In genomic region chrX:49726966-49727365, GRCh38 we compare ENCODE assay signal across 8 cellular contexts. TPM values are rescaled to one million over a fixed set of nuclear protein-coding genes. Genes with fewer than 3 reads are reported as not detected.
"Had no signal": no experiment of that assay in that cellular context is flagged by ENCODE, and none has a peak within 500 bp of the region (broad histone marks: within the 10 kb centered on the region; RNA-seq: fewer than 3 reads in every experiment).

No MANE protein-coding gene starts in this region.

- H3K9me3 Mint-ChIP-seq: HFFc6 had no signal

- H3K9me3 ChIP-seq: HAP-1 had no signal

- ATAC-seq: HCT116, HepG2 had no signal

- H3K4me3 Mint-ChIP-seq: HFFc6, IgD-negative memory B cell had no signal

- H3K4me3 ChIP-seq: GM23248, HAP-1 had no signal

- H3K27ac Mint-ChIP-seq: HFFc6, IgD-negative memory B cell had no signal

- H3K36me3 ChIP-seq: HAP-1 had no signal

- H3K9ac ChIP-seq: GM23248 had no signal

- H3K4me1 ChIP-seq: HAP-1 had no signal

- H3K27ac ChIP-seq: GM23248, HL-60 had no signal

- H3K36me3 Mint-ChIP-seq: IgD-negative memory B cell had no signal

- DNase-seq: GM23248, HFFc6 had no signal

- H2AFZ ChIP-seq: GM23248 had no signal

- H3K4me1 Mint-ChIP-seq: IgD-negative memory B cell had no signal

RNA-seq across cellular contexts. Expression of gene PAGE1, which starts 31.2 kb away (rescaled TPM):
- total RNA-seq: GM23248, H1 had no signal
- polyA plus RNA-seq: GM23248, H1, IgD-negative memory B cell had no signal
